Comparison of ENCODE assay signal across 21 cellular contexts in genomic region chr14:90421621-90422020, GRCh38.
"Had no signal": no experiment of that assay in that cellular context is flagged by ENCODE, and none has a peak within 500 bp of the region (broad histone marks: within the 10 kb centered on the region; RNA-seq: fewer than 3 reads in every experiment).

No MANE protein-coding gene starts in this region.

- H3K9ac ChIP-seq: KMS-11 had no signal

- ATAC-seq: K562 had no signal

- H3K4me1 Mint-ChIP-seq: IgD-negative memory B cell had no signal

- H3K4me2 ChIP-seq: KMS-11 had no signal

- H3K27me3 ChIP-seq: SJSA1 had no signal

- DNase-seq: Kasumi-1, MM.1S, NCI-H1092 treated with DMSO at 0.1 percent for 48 hours, NCI-H1436, NCI-H187, NCI-H2029, NCI-H2081 treated with DMSO at 0.1 percent for 48 hours, NCI-H2171, NCI-H226, NCI-H446, NCI-H510A, NCI-H524 treated with DMSO at 0.1 percent for 48 hours, NCI-H774, Right ventricle myocardium superior, RPMI8226, SIG-M5 had no signal

- H3K9me3 ChIP-seq: SJSA1 had no signal

- H3K4me3 ChIP-seq: K562, SJSA1, SK-N-MC had no signal

- H3K36me3 ChIP-seq: SJSA1 had no signal

- H3K27ac ChIP-seq: KMS-11, SJSA1, SK-N-MC had no signal
